In genomic region chr7:119283353-119283752, GRCh38 we compare ENCODE assay signal across 22 cellular contexts.
A peak's percentile ranks its signal among the peaks of the same experiment; 100 is the strongest.
DNase-seq lines count a peak whose midpoint lies in the region; ATAC-seq and TF ChIP-seq lines count a peak whose summit lies in the region.
"Had no signal": no experiment of that assay in that cellular context is flagged by ENCODE, and none has a peak within 500 bp of the region (broad histone marks: within the 10 kb centered on the region; RNA-seq: fewer than 3 reads in every experiment).

No MANE protein-coding gene starts in this region.

- CTCF ChIA-PET in A673 (lab: Charles Lee) (no interaction called here), SK-N-SH (lab: Yijun Ruan, JAX) (interaction anchor here (1.2 to 1.3 kb wide), 2 partner anchors 12 to 14 kb away, joined by 4 to 5 read pairs; no protein-coding TSS in a partner anchor)

- no peak overlapping the region for H2AFZ ChIP-seq in SK-N-SH (ENCODE audit: low read depth)

- H4K20me1 ChIP-seq in SK-N-SH (ENCODE audit: insufficient read depth): no peaks in the 10 kb centered on the region
- H4K20me1 ChIP-seq: BLaER1 treated with 17β-estradiol and CSF1 and Interleukin-3, amounts not matched to agents 10 nM and 100 nM had no signal

- H3K27ac ChIP-seq in A673 (ENCODE audit: low read depth, low read length, poor library complexity, severe bottlenecking) (no peak overlapping the region), SK-N-SH (ENCODE audit: low read depth in 2 of 2, low read length in 1 of 2) (no peak overlapping the region)
- H3K27ac ChIP-seq: 22Rv1; BLaER1 treated with 17β-estradiol and CSF1 and Interleukin-3, amounts not matched to agents 10 nM and 100 nM had no signal

- no peak for TF ChIP-seq RAD21 in SK-N-SH (IDR thresholded peaks at IDR 0.05; ENCODE audit: low read length)

- no peak overlapping the region for H3K4me2 ChIP-seq in SK-N-SH
- H3K4me2 ChIP-seq: BLaER1 treated with 17β-estradiol and CSF1 and Interleukin-3, amounts not matched to agents 10 nM and 100 nM had no signal

- H3K27ac Mint-ChIP-seq in activated T-cell treated with anti-CD3 and anti-CD28 coated beads, Interleukin-2, amount 50 U/mL, for 24 hours: no peak overlapping the region
- H3K27ac Mint-ChIP-seq: CD14-positive monocyte; CD4-positive, alpha-beta T cell; CD8-positive, alpha-beta memory T cell; HFFc6 had no signal

- BruUV-seq in A673 (replicated peaks; lab: Mats Ljungman, UMichigan): no TSS peak

- H3K4me1 ChIP-seq in A673 (ENCODE audit: insufficient read depth, low read length, poor library complexity, severe bottlenecking) (no peaks in the 10 kb centered on the region), SK-N-SH (ENCODE audit: control insufficient read depth in 1 of 2, insufficient read depth in 2 of 2, low read depth in 1 of 2, low read length in 1 of 2) (peaks cover 0 to 3% of the 10 kb centered on the region in 2 experiments; a peak in 1 of 4 replicates)
- H3K4me1 ChIP-seq: BE2C; BLaER1 treated with 17β-estradiol and CSF1 and Interleukin-3, amounts not matched to agents 10 nM and 100 nM; HAP-1 had no signal

- no peaks in the 10 kb centered on the region for H3K36me3 ChIP-seq in A673 (ENCODE audit: insufficient read depth, low read length, poor library complexity, severe bottlenecking)
- H3K36me3 ChIP-seq in SK-N-SH (replicated peaks in 1 of 2; ENCODE audit: control insufficient read depth in 1 of 2, insufficient read depth in 2 of 2, low read length in 1 of 2): no peaks in the 10 kb centered on the region
- H3K36me3 ChIP-seq: BE2C; BLaER1 treated with 17β-estradiol and CSF1 and Interleukin-3, amounts not matched to agents 10 nM and 100 nM; HAP-1 had no signal

- no peak overlapping the region for H3K9ac ChIP-seq in SK-N-SH
- H3K9ac ChIP-seq: BLaER1 treated with 17β-estradiol and CSF1 and Interleukin-3, amounts not matched to agents 10 nM and 100 nM had no signal

- no peaks in the 10 kb centered on the region for H3K36me3 Mint-ChIP-seq in activated T-cell treated with anti-CD3 and anti-CD28 coated beads, Interleukin-2, amount 50 U/mL, for 24 hours (ENCODE audit: low read depth)
- H3K36me3 Mint-ChIP-seq: CD14-positive monocyte; CD8-positive, alpha-beta memory T cell had no signal

- peaks cover 8% of the 10 kb centered on the region for H3K9me3 Mint-ChIP-seq in activated T-cell treated with anti-CD3 and anti-CD28 coated beads, Interleukin-2, amount 50 U/mL, for 24 hours

- H3K27me3 ChIP-seq in A673 (replicated peaks; ENCODE audit: insufficient read depth, low read depth, low read length, poor library complexity) (no peaks in the 10 kb centered on the region), SK-N-SH (ENCODE audit: insufficient read depth) (no peaks in the 10 kb centered on the region)
- H3K27me3 ChIP-seq: BE2C; BLaER1 treated with 17β-estradiol and CSF1 and Interleukin-3, amounts not matched to agents 10 nM and 100 nM had no signal

- H3K4me3 ChIP-seq in A673 (ENCODE audit: low read depth, low read length, poor library complexity, severe bottlenecking): no peak overlapping the region
- H3K4me3 ChIP-seq in SK-N-SH (ENCODE audit: low read depth in 2 of 2, low read length in 1 of 2): no peak overlapping the region
- H3K4me3 ChIP-seq: BLaER1 treated with 17β-estradiol and CSF1 and Interleukin-3, amounts not matched to agents 10 nM and 100 nM; GM12878; HAP-1 had no signal

- no peak for ATAC-seq in HG03571 (IDR thresholded peaks at IDR 0.05; ENCODE audit: unreplicated experiment)
- ATAC-seq in HG03175 (IDR thresholded peaks at IDR 0.05; ENCODE audit: unreplicated experiment): no peak
- ATAC-seq: GM12878 had no signal

- no peaks in the 10 kb centered on the region for H3K9me3 ChIP-seq in A673 (ENCODE audit: low read depth, low read length, poor library complexity, severe bottlenecking)
- H3K9me3 ChIP-seq in SK-N-SH: no peaks in the 10 kb centered on the region
- H3K9me3 ChIP-seq: BE2C; BLaER1 treated with 17β-estradiol and CSF1 and Interleukin-3, amounts not matched to agents 10 nM and 100 nM; HAP-1 had no signal

- H3K4me3 Mint-ChIP-seq in activated T-cell treated with anti-CD3 and anti-CD28 coated beads, Interleukin-2, amount 50 U/mL, for 24 hours: no peak overlapping the region
- H3K4me3 Mint-ChIP-seq: CD14-positive monocyte; CD4-positive, alpha-beta T cell; CD8-positive, alpha-beta memory T cell; HFFc6 had no signal

- intact Hi-C loops in A673 (cut with micrococcal nuclease; ENCODE audit: unreplicated experiment): no loop called here

- WGBS in SK-N-SH (ENCODE audit: low lambda C conversion rate): 2% methylated on average over 3 of the region's 3 CpGs

- peak in 1 of 2 experiments; percentile 61; a peak in 1 of 4 replicates for TF ChIP-seq EP300 in SK-N-SH (IDR thresholded peaks at IDR 0.05; ENCODE audit: borderline replicate concordance in 1 of 2, low read depth in 1 of 2, low read length in 1 of 2)

- TF ChIP-seq CTCF in A673 (conservative IDR thresholded peaks at IDR 0.05; ENCODE audit: low read depth, low read length) (no peak), SK-N-SH (IDR thresholded peaks at IDR 0.05) (no peak)

- POLR2A ChIA-PET in A673 (lab: Charles Lee; ENCODE audit: low non-redundant PET): no interaction called here
- POLR2A ChIA-PET in SK-N-SH (lab: Yijun Ruan, JAX): no interaction called here

- peak; percentile 1 for DNase-seq in A673 (ENCODE audit: low spot score)
- DNase-seq in NCI-H82 treated with DMSO at 0.1 percent for 48 hours (lab: John Stamatoyannopoulos, UW; ENCODE audit: unreplicated experiment): peak; percentile 62
- DNase-seq in SK-N-SH: peak; percentile 9
- no peak for DNase-seq in activated T-cell treated with anti-CD3 and anti-CD28 coated beads, Interleukin-2, amount 50 U/mL, for 24 hours
- DNase-seq: ACHN; AML-193; BE2C; CD4-positive, alpha-beta T cell; CD8-positive, alpha-beta memory T cell; DMS 273 treated with DMSO at 0.1 percent for 48 hours; DMS79; EL; GDM1; GOT3; HFFc6 had no signal

- no peaks in the 10 kb centered on the region for H3K27me3 Mint-ChIP-seq in activated T-cell treated with anti-CD3 and anti-CD28 coated beads, Interleukin-2, amount 50 U/mL, for 24 hours
- H3K27me3 Mint-ChIP-seq: CD4-positive, alpha-beta T cell; CD8-positive, alpha-beta memory T cell had no signal

- H3F3A ChIP-seq in SK-N-SH (replicated peaks; ENCODE audit: insufficient read depth): no peaks in the 10 kb centered on the region

- no peaks in the 10 kb centered on the region for H3K4me1 Mint-ChIP-seq in activated T-cell treated with anti-CD3 and anti-CD28 coated beads, Interleukin-2, amount 50 U/mL, for 24 hours (ENCODE audit: low read depth)
- H3K4me1 Mint-ChIP-seq: CD14-positive monocyte; CD8-positive, alpha-beta memory T cell had no signal

- no peaks in the 10 kb centered on the region for H3K9me2 ChIP-seq in SK-N-SH

- H3K79me2 ChIP-seq in SK-N-SH (ENCODE audit: insufficient read depth): no peaks in the 10 kb centered on the region

TF ChIP-seq in SK-N-SH, 30 proteins besides CTCF, POLR2A, EP300 and RAD21:
- no peak for TF ChIP-seq POLR2AphosphoS5 (IDR thresholded peaks at IDR 0.05; ENCODE audit: low read depth, low read length)
- TF ChIP-seq CHD2 (IDR thresholded peaks at IDR 0.05; ENCODE audit: low read length, partially characterized antibody): no peak
- TF ChIP-seq JUND (IDR thresholded peaks at IDR 0.05): no peak
- no peak for TF ChIP-seq EZH2phosphoT487 (IDR thresholded peaks at IDR 0.05; ENCODE audit: borderline replicate concordance, low read depth)
- TF ChIP-seq SIN3A (IDR thresholded peaks at IDR 0.05; ENCODE audit: borderline replicate concordance, low read depth, low read length): no peak
- TF ChIP-seq SMC3 (IDR thresholded peaks at IDR 0.05; ENCODE audit: low read depth, low read length): no peak
- no peak for TF ChIP-seq NRF1 (IDR thresholded peaks at IDR 0.05; ENCODE audit: low read depth, low read length)
- peak; percentile 52; the same call in 1 of the 2 replicates for TF ChIP-seq RCOR1 (IDR thresholded peaks at IDR 0.05; ENCODE audit: low read length)
- no peak for TF ChIP-seq RFX5 (IDR thresholded peaks at IDR 0.05; ENCODE audit: low read length)
- TF ChIP-seq GATA2 (CRISPR knock-in tag; IDR thresholded peaks at IDR 0.05): peak; percentile 81
